In the genomic region with DNA sequence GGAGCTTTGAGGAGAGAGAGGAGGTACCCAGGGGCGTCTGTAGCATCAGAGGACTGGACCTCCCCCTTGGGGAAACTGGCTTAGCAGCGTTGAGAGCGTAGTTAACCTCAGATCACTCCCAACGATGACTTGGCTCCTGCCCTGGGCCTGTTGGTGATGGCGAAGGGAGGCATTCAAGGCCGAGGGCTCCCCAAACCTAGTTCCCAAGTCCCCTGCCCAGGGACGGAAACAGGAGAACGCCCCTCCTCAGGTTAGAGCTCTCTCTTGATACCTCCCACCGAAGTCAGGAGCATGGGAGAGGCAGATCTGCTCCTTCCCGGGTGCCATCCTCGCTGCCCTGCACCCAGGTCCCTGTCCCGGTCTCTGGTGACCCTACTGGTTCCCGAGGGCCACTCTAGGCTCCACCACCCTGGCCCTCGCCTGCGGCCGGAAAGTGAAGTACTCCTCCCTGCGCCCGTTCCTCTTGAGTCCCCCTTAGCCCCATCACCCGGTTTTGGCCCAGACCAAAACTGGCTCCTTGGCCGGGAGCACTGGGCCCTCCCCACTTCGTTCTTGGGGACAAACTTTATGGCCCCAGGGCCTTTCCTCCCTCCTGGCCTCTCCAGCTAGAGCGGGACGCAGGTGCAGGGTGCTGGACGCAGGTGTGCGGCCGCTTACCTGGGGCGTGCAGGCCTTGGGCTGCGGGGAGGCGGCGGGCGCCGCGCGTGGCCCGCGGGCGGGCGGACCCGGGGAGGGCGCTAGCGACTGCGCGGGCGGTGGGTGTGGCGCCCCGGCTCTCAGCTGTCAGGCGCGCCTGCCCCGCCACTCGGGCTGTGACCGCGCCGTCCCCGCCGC, we compare ENCODE assay signal across 1 cellular context.
TF ChIP-seq lines count a peak whose summit lies in the region.

No MANE protein-coding gene starts in this region.

TF ChIP-seq in K562, 482 proteins besides CTCF, POLR2A, EP300 and RAD21:
- no peak for TF ChIP-seq SRF (CRISPR knock-in tag; IDR thresholded peaks at IDR 0.05)
- TF ChIP-seq ZNF77 (CRISPR knock-in tag; IDR thresholded peaks at IDR 0.05), result no peak
- no peak for TF ChIP-seq NFIC (IDR thresholded peaks at IDR 0.05)
- TF ChIP-seq HNRNPK (IDR thresholded peaks at IDR 0.05; ENCODE audit: low read depth, low read length, poor library complexity, severe bottlenecking), result no peak
- TF ChIP-seq, protein P1, sequence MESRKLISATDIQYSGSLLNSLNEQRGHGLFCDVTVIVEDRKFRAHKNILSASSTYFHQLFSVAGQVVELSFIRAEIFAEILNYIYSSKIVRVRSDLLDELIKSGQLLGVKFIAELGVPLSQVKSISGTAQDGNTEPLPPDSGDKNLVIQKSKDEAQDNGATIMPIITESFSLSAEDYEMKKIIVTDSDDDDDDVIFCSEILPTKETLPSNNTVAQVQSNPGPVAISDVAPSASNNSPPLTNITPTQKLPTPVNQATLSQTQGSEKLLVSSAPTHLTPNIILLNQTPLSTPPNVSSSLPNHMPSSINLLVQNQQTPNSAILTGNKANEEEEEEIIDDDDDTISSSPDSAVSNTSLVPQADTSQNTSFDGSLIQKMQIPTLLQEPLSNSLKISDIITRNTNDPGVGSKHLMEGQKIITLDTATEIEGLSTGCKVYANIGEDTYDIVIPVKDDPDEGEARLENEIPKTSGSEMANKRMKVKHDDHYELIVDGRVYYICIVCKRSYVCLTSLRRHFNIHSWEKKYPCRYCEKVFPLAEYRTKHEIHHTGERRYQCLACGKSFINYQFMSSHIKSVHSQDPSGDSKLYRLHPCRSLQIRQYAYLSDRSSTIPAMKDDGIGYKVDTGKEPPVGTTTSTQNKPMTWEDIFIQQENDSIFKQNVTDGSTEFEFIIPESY (CRISPR knock-in tag; IDR thresholded peaks at IDR 0.05), result no peak
- TF ChIP-seq KHSRP (IDR thresholded peaks at IDR 0.05), result no peak
- TF ChIP-seq PCBP1 (IDR thresholded peaks at IDR 0.05; ENCODE audit: low read depth, low read length, poor library complexity, severe bottlenecking), result peak; percentile 0
- no peak for TF ChIP-seq RB1 (IDR thresholded peaks at IDR 0.05; ENCODE audit: low read depth)
- no peak for TF ChIP-seq POLR2AphosphoS2 (IDR thresholded peaks at IDR 0.05; ENCODE audit: low read length)
- TF ChIP-seq MCM2 (IDR thresholded peaks at IDR 0.05; ENCODE audit: low read depth), result no peak
- TF ChIP-seq, protein P2, sequence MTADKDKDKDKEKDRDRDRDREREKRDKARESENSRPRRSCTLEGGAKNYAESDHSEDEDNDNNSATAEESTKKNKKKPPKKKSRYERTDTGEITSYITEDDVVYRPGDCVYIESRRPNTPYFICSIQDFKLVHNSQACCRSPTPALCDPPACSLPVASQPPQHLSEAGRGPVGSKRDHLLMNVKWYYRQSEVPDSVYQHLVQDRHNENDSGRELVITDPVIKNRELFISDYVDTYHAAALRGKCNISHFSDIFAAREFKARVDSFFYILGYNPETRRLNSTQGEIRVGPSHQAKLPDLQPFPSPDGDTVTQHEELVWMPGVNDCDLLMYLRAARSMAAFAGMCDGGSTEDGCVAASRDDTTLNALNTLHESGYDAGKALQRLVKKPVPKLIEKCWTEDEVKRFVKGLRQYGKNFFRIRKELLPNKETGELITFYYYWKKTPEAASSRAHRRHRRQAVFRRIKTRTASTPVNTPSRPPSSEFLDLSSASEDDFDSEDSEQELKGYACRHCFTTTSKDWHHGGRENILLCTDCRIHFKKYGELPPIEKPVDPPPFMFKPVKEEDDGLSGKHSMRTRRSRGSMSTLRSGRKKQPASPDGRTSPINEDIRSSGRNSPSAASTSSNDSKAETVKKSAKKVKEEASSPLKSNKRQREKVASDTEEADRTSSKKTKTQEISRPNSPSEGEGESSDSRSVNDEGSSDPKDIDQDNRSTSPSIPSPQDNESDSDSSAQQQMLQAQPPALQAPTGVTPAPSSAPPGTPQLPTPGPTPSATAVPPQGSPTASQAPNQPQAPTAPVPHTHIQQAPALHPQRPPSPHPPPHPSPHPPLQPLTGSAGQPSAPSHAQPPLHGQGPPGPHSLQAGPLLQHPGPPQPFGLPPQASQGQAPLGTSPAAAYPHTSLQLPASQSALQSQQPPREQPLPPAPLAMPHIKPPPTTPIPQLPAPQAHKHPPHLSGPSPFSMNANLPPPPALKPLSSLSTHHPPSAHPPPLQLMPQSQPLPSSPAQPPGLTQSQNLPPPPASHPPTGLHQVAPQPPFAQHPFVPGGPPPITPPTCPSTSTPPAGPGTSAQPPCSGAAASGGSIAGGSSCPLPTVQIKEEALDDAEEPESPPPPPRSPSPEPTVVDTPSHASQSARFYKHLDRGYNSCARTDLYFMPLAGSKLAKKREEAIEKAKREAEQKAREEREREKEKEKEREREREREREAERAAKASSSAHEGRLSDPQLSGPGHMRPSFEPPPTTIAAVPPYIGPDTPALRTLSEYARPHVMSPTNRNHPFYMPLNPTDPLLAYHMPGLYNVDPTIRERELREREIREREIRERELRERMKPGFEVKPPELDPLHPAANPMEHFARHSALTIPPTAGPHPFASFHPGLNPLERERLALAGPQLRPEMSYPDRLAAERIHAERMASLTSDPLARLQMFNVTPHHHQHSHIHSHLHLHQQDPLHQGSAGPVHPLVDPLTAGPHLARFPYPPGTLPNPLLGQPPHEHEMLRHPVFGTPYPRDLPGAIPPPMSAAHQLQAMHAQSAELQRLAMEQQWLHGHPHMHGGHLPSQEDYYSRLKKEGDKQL (CRISPR knock-in tag; IDR thresholded peaks at IDR 0.05; ENCODE audit: borderline replicate concordance), result no peak
- TF ChIP-seq NCOA6 (IDR thresholded peaks at IDR 0.05), result no peak
- TF ChIP-seq, protein P3, sequence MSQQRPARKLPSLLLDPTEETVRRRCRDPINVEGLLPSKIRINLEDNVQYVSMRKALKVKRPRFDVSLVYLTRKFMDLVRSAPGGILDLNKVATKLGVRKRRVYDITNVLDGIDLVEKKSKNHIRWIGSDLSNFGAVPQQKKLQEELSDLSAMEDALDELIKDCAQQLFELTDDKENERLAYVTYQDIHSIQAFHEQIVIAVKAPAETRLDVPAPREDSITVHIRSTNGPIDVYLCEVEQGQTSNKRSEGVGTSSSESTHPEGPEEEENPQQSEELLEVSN (IDR thresholded peaks at IDR 0.05; ENCODE audit: borderline replicate concordance in 1 of 2, extremely low read depth in 1 of 2, insufficient read depth in 1 of 2, insufficient read length in 1 of 2, low read depth in 1 of 2, low read length in 1 of 2, poor library complexity in 1 of 2, severe bottlenecking in 1 of 2), result peak in 1 of 2 experiments; percentile 69
- TF ChIP-seq WHSC1 (IDR thresholded peaks at IDR 0.05; ENCODE audit: low read length), result no peak
- TF ChIP-seq NCOA4 (IDR thresholded peaks at IDR 0.05; ENCODE audit: partially characterized antibody), result no peak
- no peak for TF ChIP-seq NCOA2 (IDR thresholded peaks at IDR 0.05; ENCODE audit: partially characterized antibody in 2 of 2)
- no peak for TF ChIP-seq PHB (CRISPR knock-in tag; IDR thresholded peaks at IDR 0.05)
